Comparison of ENCODE assay signal across 22 cellular contexts in the genomic region with DNA sequence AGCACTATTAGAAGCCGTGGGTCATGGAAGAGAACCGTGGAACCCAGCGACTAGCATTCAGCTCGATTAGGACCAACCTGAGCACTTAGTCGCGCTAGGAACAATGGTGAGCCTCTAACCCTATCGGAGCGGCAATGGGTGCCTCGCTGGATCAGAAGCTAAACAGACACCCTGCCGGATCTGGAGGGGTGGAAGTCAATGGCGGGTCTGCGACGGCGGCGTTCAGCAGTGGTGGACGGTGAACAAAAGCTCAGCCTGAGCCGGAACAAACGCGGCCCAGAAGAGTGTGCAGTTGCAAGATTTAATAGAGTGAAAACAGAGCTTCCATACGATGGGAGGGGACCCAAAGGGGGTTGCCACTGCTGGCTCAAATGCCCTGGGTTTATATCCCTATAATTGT.
"Had no signal": no experiment of that assay in that cellular context is flagged by ENCODE, and none has a peak within 500 bp of the region (broad histone marks: within the 10 kb centered on the region; RNA-seq: fewer than 3 reads in every experiment).

No MANE protein-coding gene starts in this region.

- H3K27me3 ChIP-seq: SJSA1 had no signal

- H3K9me3 ChIP-seq: SJSA1 had no signal

- H3K4me3 ChIP-seq: K562, SJSA1, SK-N-MC had no signal

- H3K9ac ChIP-seq: KMS-11 had no signal

- ATAC-seq: K562 had no signal

- H3K4me2 ChIP-seq: KMS-11 had no signal

- H3K36me3 ChIP-seq: SJSA1 had no signal

- H3K27ac ChIP-seq: HL-60, KMS-11, SJSA1, SK-N-MC had no signal

- H3K4me1 ChIP-seq: SJSA1 had no signal

- DNase-seq: Kasumi-1, MM.1S, NCI-H1105 treated with DMSO at 0.1 percent for 48 hours, NCI-H1417 treated with DMSO at 0.1 percent for 48 hours, NCI-H1694, NCI-H187 treated with DMSO at 0.1 percent for 48 hours, NCI-H2029 treated with DMSO at 0.1 percent for 48 hours, NCI-H2171 treated with DMSO at 0.1 percent for 48 hours, NCI-H226, NCI-H446, NCI-H510A, NCI-H524 treated with DMSO at 0.1 percent for 48 hours, NCI-H69, NCI-H774, Right ventricle myocardium superior, RPMI8226, SIG-M5 had no signal
